In the genomic region with DNA sequence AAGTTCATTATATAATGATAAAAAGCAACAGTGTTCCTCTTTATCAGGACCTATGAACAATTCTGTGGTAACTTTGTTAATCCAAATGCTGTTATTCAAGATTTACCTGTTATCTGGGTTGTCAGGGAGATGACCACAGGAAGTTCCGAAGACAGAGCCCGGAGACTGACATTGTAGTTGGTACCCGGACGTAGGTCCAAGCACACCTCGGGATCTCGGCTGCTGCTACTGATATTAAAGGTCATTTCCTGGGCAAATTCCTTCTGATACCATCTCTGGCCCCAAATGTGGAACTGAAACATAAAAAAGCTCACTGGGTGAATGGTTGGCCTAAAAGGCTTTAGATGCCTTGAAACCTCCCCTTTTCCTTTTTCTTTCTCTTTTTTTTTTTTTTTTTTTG, we compare ENCODE assay signal across 13 cellular contexts.
DNase-seq lines count a peak whose midpoint lies in the region; ATAC-seq lines count a peak whose summit lies in the region.
"Had no signal": no experiment of that assay in that cellular context is flagged by ENCODE, and none has a peak within 500 bp of the region (broad histone marks: within the 10 kb centered on the region; RNA-seq: fewer than 3 reads in every experiment).

No MANE protein-coding gene starts in this region.

- DNase-seq in HT-29 (ENCODE audit: low spot score), result peak; percentile 75
- DNase-seq in glomerular endothelial cell (ENCODE audit: extremely low read depth, low read depth, low spot score), result peak; percentile 62
- DNase-seq in stimulated activated CD4-positive, alpha-beta T cell treated with anti-CD3 and anti-CD28 coated beads, Interleukin-4, amount 100 ng/mL, for 4 hours, result no peak
- no peak for DNase-seq in activated CD4-positive, CD25-positive, alpha-beta regulatory T cell (lab: John Stamatoyannopoulos, UW)
- no peak for DNase-seq in activated CD8-positive, alpha-beta memory T cell treated with anti-CD3 and anti-CD28 coated beads, Interleukin-2, amount 50 U/mL, for 48 hours
- no peak for DNase-seq in HCEC 1CT
- DNase-seq: anterior cingulate cortex; CD4-positive, CD25-positive, alpha-beta regulatory T cell; NCI-H446 treated with DMSO at 0.1 percent for 48 hours; stimulated activated CD4-positive, alpha-beta T cell treated with anti-CD3 and anti-CD28 coated beads, Interleukin-1b, Interleukin-23, amount 100 ng/mL, for 48 hours had no signal

- ATAC-seq in GM18508 (IDR thresholded peaks at IDR 0.05; ENCODE audit: insufficient read depth, unreplicated experiment) (peak; percentile 73), GM21723 (IDR thresholded peaks at IDR 0.05; ENCODE audit: unreplicated experiment) (peak; percentile 66)
- ATAC-seq: K562 had no signal

Comparison
In these comparisons a context has a peak if more than half of its experiments do, and no peak if none do; other contexts are left out.
1. DNase-seq: peak in HT-29 (single experiment) and glomerular endothelial cell (single experiment); none in stimulated activated CD4-positive, alpha-beta T cell treated with anti-CD3 and anti-CD28 coated beads, Interleukin-4, amount 100 ng/mL, for 4 hours (0 of 2), activated CD4-positive, CD25-positive, alpha-beta regulatory T cell (0 of 4), activated CD8-positive, alpha-beta memory T cell treated with anti-CD3 and anti-CD28 coated beads, Interleukin-2, amount 50 U/mL, for 48 hours (single experiment) and HCEC 1CT (single experiment).